In genomic region chr16:86986809-86987487, GRCh38 we compare ENCODE assay signal across 21 cellular contexts.
A peak's percentile ranks its signal among the peaks of the same experiment; 100 is the strongest.
DNase-seq lines count a peak whose midpoint lies in the region; ATAC-seq and TF ChIP-seq lines count a peak whose summit lies in the region.
"Had no signal": no experiment of that assay in that cellular context is flagged by ENCODE, and none has a peak within 500 bp of the region (broad histone marks: within the 10 kb centered on the region; RNA-seq: fewer than 3 reads in every experiment).

No MANE protein-coding gene starts in this region.

- H3K27me3 Mint-ChIP-seq in activated T-cell treated with anti-CD3 and anti-CD28 coated beads, Interleukin-2, amount 50 U/mL, for 24 hours: peaks cover 23% of the 10 kb centered on the region
- no peaks in the 10 kb centered on the region for H3K27me3 Mint-ChIP-seq in activated T-cell treated with anti-CD3 and anti-CD28 coated beads, Interleukin-2, amount 50 U/mL, for 4 hours (ENCODE audit: low read depth)
- H3K27me3 Mint-ChIP-seq in glutamatergic neuron (ENCODE audit: unreplicated experiment): peaks cover 8% of the 10 kb centered on the region
- H3K27me3 Mint-ChIP-seq: CD4-positive, CD25-positive, alpha-beta regulatory T cell had no signal

- H3K36me3 ChIP-seq in IMR-90 (ENCODE audit: control insufficient read depth, insufficient read depth, low read length) (no peaks in the 10 kb centered on the region), gastroesophageal sphincter (no peaks in the 10 kb centered on the region)
- H3K36me3 ChIP-seq: BE2C, HAP-1, SJSA1 had no signal

- peaks cover under 1% of the 10 kb centered on the region; the same call in 1 of the 2 replicates for H3K4me1 ChIP-seq in IMR-90 (ENCODE audit: control insufficient read depth, insufficient read depth, low read length)
- no peaks in the 10 kb centered on the region for H3K4me1 ChIP-seq in gastroesophageal sphincter
- H3K4me1 ChIP-seq: BE2C, HAP-1 had no signal

- no peak for TF ChIP-seq EP300 in gastroesophageal sphincter (IDR thresholded peaks at IDR 0.05)

- H3K4me3 ChIP-seq in IMR-90 (ENCODE audit: insufficient read depth, low read depth, low read length): no peak overlapping the region
- no peak overlapping the region for H3K4me3 ChIP-seq in gastroesophageal sphincter
- H3K4me3 ChIP-seq: GM12878, GM23248, HAP-1, PC-9, SJSA1 had no signal

- H3K4me2 ChIP-seq in IMR-90 (ENCODE audit: low read depth, low read length): no peak overlapping the region
- H3K4me2 ChIP-seq: PC-9 had no signal

- WGBS in IMR-90 (ENCODE audit: extremely low coverage in 2 of 2, insufficient read length in 1 of 2), 2 experiments: 78% methylated on average over 4 of the region's 18 CpGs; no CpG with 5 or more reads in 1 of the 2 experiments
- 87 to 94% methylated on average over 3 to 5 of the region's 18 CpGs for WGBS in gastroesophageal sphincter (ENCODE audit: low coverage in 1 of 2), 2 donors

- no peak overlapping the region for H3K14ac ChIP-seq in IMR-90 (replicated peaks; ENCODE audit: low read depth, low read length)

- TF ChIP-seq CTCF in IMR-90 (conservative IDR thresholded peaks at IDR 0.05; ENCODE audit: low read depth, low read length): no peak
- no peak for TF ChIP-seq CTCF in glutamatergic neuron (IDR thresholded peaks at IDR 0.05; ENCODE audit: partially characterized antibody, unreplicated experiment)
- no peak for TF ChIP-seq CTCF in gastroesophageal sphincter (IDR thresholded peaks at IDR 0.05)

- intact Hi-C loops in IMR-90 (cut with micrococcal nuclease) (no loop called here), posterior vena cava (cut with DNase I) (no loop called here), cardiac septum (cut with DNase I) (no loop called here)

- H2BK15ac ChIP-seq in IMR-90 (ENCODE audit: low read depth, low read length): no peak overlapping the region

- no peaks in the 10 kb centered on the region for H3K36me3 Mint-ChIP-seq in activated T-cell treated with anti-CD3 and anti-CD28 coated beads, Interleukin-2, amount 50 U/mL, for 24 hours (ENCODE audit: low read depth)
- no peaks in the 10 kb centered on the region for H3K36me3 Mint-ChIP-seq in activated T-cell treated with anti-CD3 and anti-CD28 coated beads, Interleukin-2, amount 50 U/mL, for 4 hours (ENCODE audit: insufficient read depth)
- H3K36me3 Mint-ChIP-seq in glutamatergic neuron (ENCODE audit: unreplicated experiment): no peaks in the 10 kb centered on the region
- H3K36me3 Mint-ChIP-seq: CD4-positive, CD25-positive, alpha-beta regulatory T cell had no signal

- no peak overlapping the region for H2BK120ac ChIP-seq in IMR-90 (ENCODE audit: low read depth, low read length)

- peaks cover 2% of the 10 kb centered on the region for H3K4me1 Mint-ChIP-seq in activated T-cell treated with anti-CD3 and anti-CD28 coated beads, Interleukin-2, amount 50 U/mL, for 24 hours (ENCODE audit: low read depth)
- no peaks in the 10 kb centered on the region for H3K4me1 Mint-ChIP-seq in activated T-cell treated with anti-CD3 and anti-CD28 coated beads, Interleukin-2, amount 50 U/mL, for 4 hours (ENCODE audit: low read depth)
- peaks cover 6% of the 10 kb centered on the region for H3K4me1 Mint-ChIP-seq in glutamatergic neuron (ENCODE audit: low read depth, unreplicated experiment)

- no peak for TF ChIP-seq RAD21 in IMR-90 (IDR thresholded peaks at IDR 0.05; ENCODE audit: low read length)

- H3K9me3 ChIP-seq in IMR-90 (ENCODE audit: control insufficient read depth, insufficient read depth, low read length) (no peaks in the 10 kb centered on the region), gastroesophageal sphincter (no peaks in the 10 kb centered on the region)
- H3K9me3 ChIP-seq: BE2C, HAP-1, SJSA1 had no signal

- no TSS peak for BruUV-seq in IMR-90 (replicated peaks; lab: Mats Ljungman, UMichigan)

- H2AK5ac ChIP-seq in IMR-90 (ENCODE audit: low read depth, low read length): 0 out of 2 replicates have a peak overlapping the region, but pooled peaks have one; percentile 57

- no peak overlapping the region for H3K4ac ChIP-seq in IMR-90 (ENCODE audit: low read depth, low read length)

- peak overlapping the region; percentile 25 for H2AK9ac ChIP-seq in IMR-90 (replicated peaks; ENCODE audit: low read depth, low read length, poor library complexity)

- H3K56ac ChIP-seq in IMR-90 (ENCODE audit: extremely low read depth, insufficient read depth, low read length): no peak overlapping the region

- CTCF ChIA-PET in IMR-90 (lab: Yijun Ruan, JAX): no interaction called here

- TF ChIP-seq POLR2A in IMR-90 (IDR thresholded peaks at IDR 0.05; ENCODE audit: low read depth, low read length): no peak
- TF ChIP-seq POLR2A in gastroesophageal sphincter (IDR thresholded peaks at IDR 0.05): no peak

- H4K5ac ChIP-seq in IMR-90 (ENCODE audit: low read depth, low read length): no peak overlapping the region

- H3K9me1 ChIP-seq in IMR-90 (ENCODE audit: insufficient read depth, low read length): peaks cover under 1% of the 10 kb centered on the region; the same call in 1 of the 2 replicates

- H2BK20ac ChIP-seq in IMR-90 (ENCODE audit: low read depth, low read length): 0 out of 2 replicates have a peak overlapping the region, but pooled peaks have one; percentile 6

- H3K27me3 ChIP-seq in IMR-90 (ENCODE audit: control insufficient read depth, insufficient read depth, low read length): peaks cover 4% of the 10 kb centered on the region; the same call in 1 of the 2 replicates
- H3K27me3 ChIP-seq in gastroesophageal sphincter: peaks cover 44% of the 10 kb centered on the region
- H3K27me3 ChIP-seq: BE2C, SJSA1 had no signal

- peak overlapping the region; percentile 57 for H3K27ac Mint-ChIP-seq in activated T-cell treated with anti-CD3 and anti-CD28 coated beads, Interleukin-2, amount 50 U/mL, for 24 hours
- H3K27ac Mint-ChIP-seq in glutamatergic neuron (ENCODE audit: unreplicated experiment): no peak overlapping the region
- H3K27ac Mint-ChIP-seq: CD4-positive, CD25-positive, alpha-beta regulatory T cell had no signal

- H2AFZ ChIP-seq in IMR-90 (replicated peaks; ENCODE audit: low read length, poor library complexity): no peak overlapping the region
- H2AFZ ChIP-seq: GM23248, PC-9 had no signal

- no peak overlapping the region for H4K91ac ChIP-seq in IMR-90 (ENCODE audit: insufficient read depth, low read depth, low read length)

- H3K27ac ChIP-seq in IMR-90 (ENCODE audit: insufficient read depth, low read length): no peak overlapping the region
- H3K27ac ChIP-seq in gastroesophageal sphincter: no peak overlapping the region
- H3K27ac ChIP-seq: GM23248, PC-9, SJSA1 had no signal

- no peaks in the 10 kb centered on the region for H4K20me1 ChIP-seq in IMR-90 (ENCODE audit: insufficient read depth, low read length)

- H3K4me3 Mint-ChIP-seq in activated T-cell treated with anti-CD3 and anti-CD28 coated beads, Interleukin-2, amount 50 U/mL, for 24 hours: no peak overlapping the region
- no peak overlapping the region for H3K4me3 Mint-ChIP-seq in activated T-cell treated with anti-CD3 and anti-CD28 coated beads, Interleukin-2, amount 50 U/mL, for 4 hours
- no peak overlapping the region for H3K4me3 Mint-ChIP-seq in glutamatergic neuron (ENCODE audit: unreplicated experiment)
- H3K4me3 Mint-ChIP-seq: CD4-positive, CD25-positive, alpha-beta regulatory T cell had no signal

- H3K79me1 ChIP-seq in IMR-90 (ENCODE audit: low read depth in 1 of 2, low read length in 2 of 2): 0 out of 4 replicates have a peak, but pooled peaks cover 0 to 3% of the 10 kb centered on the region in 2 experiments

- in situ Hi-C loops in IMR-90 (cut with MboI; ENCODE audit: low sequenced_read_pairs): no loop called here

- dilution Hi-C loops in IMR-90 (cut with HindIII; ENCODE audit: low sequenced_read_pairs, unreplicated experiment): no loop called here

- no peak overlapping the region for H3K23ac ChIP-seq in IMR-90 (ENCODE audit: low read depth, low read length)

- no peak overlapping the region for H4K8ac ChIP-seq in IMR-90 (ENCODE audit: low read depth in 2 of 2, low read length in 2 of 2)

- no peak overlapping the region for H3K9ac ChIP-seq in IMR-90 (ENCODE audit: low read depth, low read length)
- H3K9ac ChIP-seq: GM23248 had no signal

- no peak for ATAC-seq in activated T-cell treated with anti-CD3 and anti-CD28 coated beads, Interleukin-2, amount 50 U/mL, for 4 hours
- ATAC-seq in IMR-90 (ENCODE audit: low read depth): no peak
- ATAC-seq in gastroesophageal sphincter: no peak
- ATAC-seq: GM12878 had no signal

- H3K9me3 Mint-ChIP-seq in activated T-cell treated with anti-CD3 and anti-CD28 coated beads, Interleukin-2, amount 50 U/mL, for 24 hours: no peaks in the 10 kb centered on the region
- H3K9me3 Mint-ChIP-seq in activated T-cell treated with anti-CD3 and anti-CD28 coated beads, Interleukin-2, amount 50 U/mL, for 4 hours: no peaks in the 10 kb centered on the region
- H3K9me3 Mint-ChIP-seq in glutamatergic neuron (ENCODE audit: unreplicated experiment): peaks cover 4% of the 10 kb centered on the region

- H3K18ac ChIP-seq in IMR-90 (ENCODE audit: low read depth, low read length): no peak overlapping the region

- no peak overlapping the region for H2BK5ac ChIP-seq in IMR-90 (ENCODE audit: low read depth, low read length, poor library complexity, severe bottlenecking)

- no peak for DNase-seq in activated T-cell treated with anti-CD3 and anti-CD28 coated beads, Interleukin-2, amount 50 U/mL, for 24 hours
- no peak for DNase-seq in activated T-cell treated with anti-CD3 and anti-CD28 coated beads, Interleukin-2, amount 50 U/mL, for 4 hours
- DNase-seq in IMR-90 (no peak), glutamatergic neuron (peak; percentile 28), posterior vena cava (ENCODE audit: low spot score) (peak; percentile 48), cardiac septum (ENCODE audit: low spot score) (no peak)
- no peak for DNase-seq in stimulated activated CD4-positive, alpha-beta T cell treated with anti-CD3 and anti-CD28 coated beads, Interleukin-2, amount 100 ng/mL, for 24 hours
- DNase-seq: BE2C; CD4-positive, CD25-positive, alpha-beta regulatory T cell; COR-L47; DMS153; NCI-H1105 treated with DMSO at 0.1 percent for 48 hours; NCI-H187 treated with DMSO at 0.1 percent for 48 hours; NCI-H345; NCI-H526; PC-9 had no signal

- POLR2A ChIA-PET in IMR-90 (lab: Charles Lee; ENCODE audit: unreplicated experiment): no interaction called here

TF ChIP-seq in IMR-90, 13 proteins besides CTCF, POLR2A, EP300 and RAD21:
- no peak for TF ChIP-seq BHLHE40 (IDR thresholded peaks at IDR 0.05; ENCODE audit: low read depth, low read length)
- no peak for TF ChIP-seq USF2 (IDR thresholded peaks at IDR 0.05; ENCODE audit: low read depth, low read length)
- no peak for TF ChIP-seq MAZ (IDR thresholded peaks at IDR 0.05; ENCODE audit: borderline replicate concordance, low read depth, low read length)
- no peak for TF ChIP-seq NFE2L2 (IDR thresholded peaks at IDR 0.05; ENCODE audit: low read depth, low read length)
- no peak for TF ChIP-seq CEBPB (IDR thresholded peaks at IDR 0.05; ENCODE audit: low read depth, low read length)

Comparison
In these comparisons a context has a peak if more than half of its experiments do, and no peak if none do; other contexts are left out.
1. DNase-seq: peak in glutamatergic neuron (single experiment) and posterior vena cava (single experiment); none in activated T-cell treated with anti-CD3 and anti-CD28 coated beads, Interleukin-2, amount 50 U/mL, for 24 hours (single experiment), activated T-cell treated with anti-CD3 and anti-CD28 coated beads, Interleukin-2, amount 50 U/mL, for 4 hours (single experiment), IMR-90 (single experiment), cardiac septum (single experiment) and stimulated activated CD4-positive, alpha-beta T cell treated with anti-CD3 and anti-CD28 coated beads, Interleukin-2, amount 100 ng/mL, for 24 hours (0 of 2).